In the genomic region with DNA sequence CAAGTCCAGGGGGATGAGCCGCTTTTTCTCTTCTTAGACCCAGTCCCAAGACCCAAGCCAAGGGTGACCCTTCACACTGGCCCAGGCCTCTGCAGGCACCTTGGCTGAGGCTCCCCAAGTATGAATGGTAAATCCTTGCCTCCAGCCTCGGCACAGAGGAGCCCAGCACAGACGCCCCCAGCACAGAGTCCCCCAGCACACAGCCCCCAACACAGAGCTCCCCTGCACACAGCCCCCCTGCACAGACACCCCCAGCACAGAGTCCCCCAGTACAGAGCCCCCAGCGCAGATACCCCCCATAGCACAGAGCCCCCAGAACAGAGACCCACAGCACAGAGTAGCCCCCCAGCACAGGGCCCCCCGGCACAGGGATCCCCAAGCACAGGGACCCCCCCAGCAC, we compare ENCODE assay signal across 11 cellular contexts. TPM values are rescaled to one million over a fixed set of nuclear protein-coding genes. Genes with fewer than 3 reads are reported as not detected.
DNase-seq lines count a peak whose midpoint lies in the region; ATAC-seq and TF ChIP-seq lines count a peak whose summit lies in the region.
"Had no signal": no experiment of that assay in that cellular context is flagged by ENCODE, and none has a peak within 500 bp of the region (broad histone marks: within the 10 kb centered on the region; RNA-seq: fewer than 3 reads in every experiment).

No MANE protein-coding gene starts in this region.

- H3K79me2 ChIP-seq in neural progenitor cell (ENCODE audit: low read depth): peaks cover 3% of the 10 kb centered on the region

- H3K4me3 ChIP-seq in BLaER1 treated with 17β-estradiol and CSF1 and Interleukin-3, amounts not matched to agents 10 nM and 100 nM: peak overlapping the region; percentile 76 to 95 (median 86); a peak in 18 of 20 replicates
- H3K4me3 ChIP-seq in neural progenitor cell: no peak overlapping the region

- H3K9ac ChIP-seq in BLaER1 treated with 17β-estradiol and CSF1 and Interleukin-3, amounts not matched to agents 10 nM and 100 nM: peak overlapping the region; percentile 76 to 92 (median 87); a peak in 18 of 22 replicates
- H3K9ac ChIP-seq in neural progenitor cell: no peak overlapping the region

- no peak overlapping the region for H2AFZ ChIP-seq in neural progenitor cell (replicated peaks)

- peaks cover 14 to 34% (median 29%) of the 10 kb centered on the region in 11 experiments; a peak in 18 of 22 replicates for H4K20me1 ChIP-seq in BLaER1 treated with 17β-estradiol and CSF1 and Interleukin-3, amounts not matched to agents 10 nM and 100 nM
- H4K20me1 ChIP-seq in neural progenitor cell (ENCODE audit: low read depth): peaks cover 9% of the 10 kb centered on the region

- H3K36me3 ChIP-seq in BLaER1 treated with 17β-estradiol and CSF1 and Interleukin-3, amounts not matched to agents 10 nM and 100 nM: peaks cover 0 to 18% (median 7%) of the 10 kb centered on the region in 11 experiments; a peak in 7 of 22 replicates
- H3K36me3 ChIP-seq in neural progenitor cell: no peaks in the 10 kb centered on the region

- 0 out of 2 replicates have a peak, but pooled peaks cover 4% of the 10 kb centered on the region for H3K9me3 Mint-ChIP-seq in HFFc6
- peaks cover 0 to 6% (median 2%) of the 10 kb centered on the region in 5 experiments for H3K9me3 Mint-ChIP-seq in brain
- H3K9me3 Mint-ChIP-seq in neural progenitor cell: peaks cover 3% of the 10 kb centered on the region
- H3K9me3 Mint-ChIP-seq in CD14-positive monocyte: no peaks in the 10 kb centered on the region

- peak overlapping the region in 7 of 11 experiments; percentile 81 to 91 (median 89); a peak in 10 of 22 replicates for H3K27ac ChIP-seq in BLaER1 treated with 17β-estradiol and CSF1 and Interleukin-3, amounts not matched to agents 10 nM and 100 nM
- no peak overlapping the region for H3K27ac ChIP-seq in neural progenitor cell

- TF ChIP-seq CTCF in HFFc6 (IDR thresholded peaks at IDR 0.05) (no peak), brain (conservative IDR thresholded peaks at IDR 0.05) (no peak), neural progenitor cell (IDR thresholded peaks at IDR 0.05) (no peak), CD14-positive monocyte (IDR thresholded peaks at IDR 0.05) (no peak)

- H3K4me3 Mint-ChIP-seq in HFFc6: peak overlapping the region; percentile 69
- H3K4me3 Mint-ChIP-seq in brain: peak overlapping the region; percentile 65 to 85 (median 82)
- peak overlapping the region; percentile 79 for H3K4me3 Mint-ChIP-seq in neural progenitor cell
- H3K4me3 Mint-ChIP-seq in CD14-positive monocyte: no peak overlapping the region

- ATAC-seq in HG02885 (IDR thresholded peaks at IDR 0.05; ENCODE audit: poor library complexity, unreplicated experiment) (no peak), GM21825 (IDR thresholded peaks at IDR 0.05; ENCODE audit: unreplicated experiment) (no peak)

- peaks cover 10% of the 10 kb centered on the region for H3K27me3 Mint-ChIP-seq in HFFc6 (ENCODE audit: insufficient read depth)
- H3K27me3 Mint-ChIP-seq in brain: peaks cover 6% of the 10 kb centered on the region
- peaks cover 13% of the 10 kb centered on the region for H3K27me3 Mint-ChIP-seq in neural progenitor cell (ENCODE audit: insufficient read depth, low read depth)
- H3K27me3 Mint-ChIP-seq in CD14-positive monocyte (ENCODE audit: low read depth in 3 of 3): peaks cover 0 to 6% (median 0%) of the 10 kb centered on the region in 3 donors

- H3K4me1 Mint-ChIP-seq in HFFc6 (ENCODE audit: low read depth) (no peaks in the 10 kb centered on the region), brain (peaks cover 40% of the 10 kb centered on the region), neural progenitor cell (peaks cover 30% of the 10 kb centered on the region), CD14-positive monocyte (peaks cover 33% of the 10 kb centered on the region)

- peaks cover 35% of the 10 kb centered on the region for H3F3A ChIP-seq in neural progenitor cell (ENCODE audit: low read depth)

- DNase-seq in HFFc6 (no peak), neural progenitor cell (ENCODE audit: low spot score) (no peak), CD14-positive monocyte (ENCODE audit: low spot score) (no peak), SIG-M5 (lab: John Stamatoyannopoulos, UW) (no peak)
- DNase-seq: head of caudate nucleus; NCI-H526 treated with DMSO at 0.1 percent for 48 hours; stimulated activated CD4-positive, alpha-beta T cell treated with anti-CD3 and anti-CD28 coated beads, Interleukin-4, amount 100 ng/mL, for 24 hours had no signal

- H3K4me1 ChIP-seq in BLaER1 treated with 17β-estradiol and CSF1 and Interleukin-3, amounts not matched to agents 10 nM and 100 nM: peaks cover 61 to 77% (median 69%) of the 10 kb centered on the region in 10 experiments
- peaks cover 17% of the 10 kb centered on the region for H3K4me1 ChIP-seq in neural progenitor cell

- H3K36me3 Mint-ChIP-seq in HFFc6 (ENCODE audit: low read depth) (no peaks in the 10 kb centered on the region), brain (no peaks in the 10 kb centered on the region), neural progenitor cell (peaks cover 3% of the 10 kb centered on the region), CD14-positive monocyte (peaks cover 5 to 7% of the 10 kb centered on the region in 2 donors)

- no peak overlapping the region; the same call in 1 of the 2 replicates for H3K27ac Mint-ChIP-seq in HFFc6
- H3K27ac Mint-ChIP-seq in brain: peak overlapping the region in 3 of 5 experiments; percentile 13 to 91 (median 58)
- H3K27ac Mint-ChIP-seq in neural progenitor cell: no peak overlapping the region
- no peak overlapping the region for H3K27ac Mint-ChIP-seq in CD14-positive monocyte

- no peaks in the 10 kb centered on the region for H3K27me3 ChIP-seq in BLaER1 treated with 17β-estradiol and CSF1 and Interleukin-3, amounts not matched to agents 10 nM and 100 nM
- peaks cover 34% of the 10 kb centered on the region for H3K27me3 ChIP-seq in neural progenitor cell

- intact Hi-C loops in CD14-positive monocyte (cut with micrococcal nuclease): no loop called here

- no peaks in the 10 kb centered on the region for H3K9me3 ChIP-seq in BLaER1 treated with 17β-estradiol and CSF1 and Interleukin-3, amounts not matched to agents 10 nM and 100 nM (replicated peaks in 1 of 11)
- H3K9me3 ChIP-seq in neural progenitor cell (ENCODE audit: low read depth): no peaks in the 10 kb centered on the region

- H3K4me2 ChIP-seq in BLaER1 treated with 17β-estradiol and CSF1 and Interleukin-3, amounts not matched to agents 10 nM and 100 nM: peak overlapping the region; percentile 86 to 100 (median 99)
- no peak overlapping the region for H3K4me2 ChIP-seq in neural progenitor cell

RNA-seq across cellular contexts. Expression of a gene that starts 1.0 kb away (rescaled TPM):
- total RNA-seq in HFFc6 (2021; fragmentation: NEBNext Ultra II Directional; extraction: Animal tissue kit (Norgen Biotek cat#: 25700)): 10 to 100 TPM; 18.8 to 30.8 (median 24.2) TPM
- 22.6 TPM for polyA plus RNA-seq in brain (ENCODE audit: insufficient read depth, low read depth, low replicate concordance)
- total RNA-seq in neural progenitor cell (ENCODE audit: low replicate concordance): 1.5 and 4.7 TPM in 2 replicates
- polyA plus RNA-seq in CD14-positive monocyte: 10 to 100 TPM; 42.1 to 65.6 TPM

RNA-seq across cellular contexts. Expression of a gene that starts 4.5 kb away (rescaled TPM):
- 100 to 1,000 TPM in 5 of 6 experiments, 10 to 100 TPM in 1; 91.6 to 115 (median 105) TPM for total RNA-seq in HFFc6 (2021; fragmentation: NEBNext Ultra II Directional; extraction: Animal tissue kit (Norgen Biotek cat#: 25700))
- polyA plus RNA-seq in brain (ENCODE audit: insufficient read depth, low read depth, low replicate concordance): 191 TPM
- 46.0 and 125 TPM in 2 replicates for total RNA-seq in neural progenitor cell (ENCODE audit: low replicate concordance)
- polyA plus RNA-seq in CD14-positive monocyte: 10 to 100 TPM; 57.1 to 80.9 TPM

RNA-seq across cellular contexts. Expression of a gene that starts 8.6 kb away (rescaled TPM):
- 10 to 100 TPM; 11.6 to 19.0 (median 17.7) TPM for total RNA-seq in HFFc6 (2021; fragmentation: NEBNext Ultra II Directional; extraction: Animal tissue kit (Norgen Biotek cat#: 25700))
- polyA plus RNA-seq in brain (ENCODE audit: insufficient read depth, low read depth, low replicate concordance) (12.5 TPM), CD14-positive monocyte (1 to 10 TPM in 1 of 2 donors, under 1 TPM in 1; 0.13 to 1.1 TPM)
- total RNA-seq in neural progenitor cell (ENCODE audit: low replicate concordance): 9.3 and 33.4 TPM in 2 replicates

RNA-seq across cellular contexts. Expression of a gene that starts 9.8 kb away (rescaled TPM):
- under 1 TPM in 2 of 6 experiments, not detected in 4; 0.02 to 0.14 TPM for total RNA-seq in HFFc6 (2021; fragmentation: NEBNext Ultra II Directional; extraction: Animal tissue kit (Norgen Biotek cat#: 25700))
- 1.4 TPM for polyA plus RNA-seq in brain (ENCODE audit: insufficient read depth, low read depth, low replicate concordance)
- total RNA-seq in neural progenitor cell (ENCODE audit: low replicate concordance): 5.9 and 22.5 TPM in 2 replicates
- not detected for polyA plus RNA-seq in CD14-positive monocyte

RNA-seq across cellular contexts. Expression of a gene that starts 27.3 kb away (rescaled TPM):
- total RNA-seq in HFFc6 (2021; fragmentation: NEBNext Ultra II Directional; extraction: Animal tissue kit (Norgen Biotek cat#: 25700)): 10 to 100 TPM; 73.9 to 93.4 (median 84.8) TPM
- polyA plus RNA-seq in brain (ENCODE audit: insufficient read depth, low read depth, low replicate concordance) (65.6 TPM), CD14-positive monocyte (10 to 100 TPM; 25.4 to 26.3 TPM)
- 34.0 and 138 TPM in 2 replicates for total RNA-seq in neural progenitor cell (ENCODE audit: low replicate concordance)

Comparison
In these comparisons a context has a peak if more than half of its experiments do, and no peak if none do; other contexts are left out.
1. H3K27ac Mint-ChIP-seq: peak in brain (3 of 5); none in HFFc6 (single experiment), neural progenitor cell (single experiment) and CD14-positive monocyte (0 of 7).
2. H3K4me3 Mint-ChIP-seq: peak in HFFc6 (single experiment), brain (5 of 5) and neural progenitor cell (single experiment); none in CD14-positive monocyte (0 of 2).